Comparison of ENCODE assay signal across 30 cellular contexts in genomic region chr16:74253146-74253545, GRCh38.
"Had no signal": no experiment of that assay in that cellular context is flagged by ENCODE, and none has a peak within 500 bp of the region (broad histone marks: within the 10 kb centered on the region; RNA-seq: fewer than 3 reads in every experiment).

No MANE protein-coding gene starts in this region.

- H3K4me3 ChIP-seq: MG63, PC-9, SJCRH30, SK-N-MC had no signal

- H3K27ac ChIP-seq: PC-9, RWPE1, SJCRH30, SK-N-MC had no signal

- H2AFZ ChIP-seq: PC-9 had no signal

- FAIRE-seq: RCC 7860 had no signal

- H3K4me3 Mint-ChIP-seq: T-cell had no signal

- H3K36me3 ChIP-seq: MG63, SJCRH30 had no signal

- H3K4me1 Mint-ChIP-seq: T-cell had no signal

- H3K27ac Mint-ChIP-seq: T-cell had no signal

- H3K4me2 ChIP-seq: PC-9 had no signal

- H3K9me3 ChIP-seq: MG63, SJCRH30 had no signal

- H3K9me3 Mint-ChIP-seq: T-cell had no signal

- H3K4me1 ChIP-seq: SJCRH30 had no signal

- H3K36me3 Mint-ChIP-seq: T-cell had no signal

- ATAC-seq: Panc1, Right ventricle myocardium inferior, SK-N-SH treated with all-trans-retinoic acid at 6 μM for 48 hours, T-cell had no signal

- DNase-seq: MG63, NCI-H1048, NCI-H1105 treated with DMSO at 0.1 percent for 48 hours, NCI-H1417, NCI-H1436, NCI-H146, NCI-H1694, NCI-H187, NCI-H1930, NCI-H2029 treated with DMSO at 0.1 percent for 48 hours, NCI-H2081 treated with DMSO at 0.1 percent for 48 hours, NCI-H2107, NCI-H2171, NCI-H226, NCI-H446 treated with DMSO at 0.1 percent for 48 hours, NCI-H510A, NCI-H524, NCI-H526, NCI-H774, PC-9, SHP77, SIG-M5, SJCRH30, T-cell had no signal

- H3K27me3 ChIP-seq: MG63, SJCRH30 had no signal
